In the genomic region with DNA sequence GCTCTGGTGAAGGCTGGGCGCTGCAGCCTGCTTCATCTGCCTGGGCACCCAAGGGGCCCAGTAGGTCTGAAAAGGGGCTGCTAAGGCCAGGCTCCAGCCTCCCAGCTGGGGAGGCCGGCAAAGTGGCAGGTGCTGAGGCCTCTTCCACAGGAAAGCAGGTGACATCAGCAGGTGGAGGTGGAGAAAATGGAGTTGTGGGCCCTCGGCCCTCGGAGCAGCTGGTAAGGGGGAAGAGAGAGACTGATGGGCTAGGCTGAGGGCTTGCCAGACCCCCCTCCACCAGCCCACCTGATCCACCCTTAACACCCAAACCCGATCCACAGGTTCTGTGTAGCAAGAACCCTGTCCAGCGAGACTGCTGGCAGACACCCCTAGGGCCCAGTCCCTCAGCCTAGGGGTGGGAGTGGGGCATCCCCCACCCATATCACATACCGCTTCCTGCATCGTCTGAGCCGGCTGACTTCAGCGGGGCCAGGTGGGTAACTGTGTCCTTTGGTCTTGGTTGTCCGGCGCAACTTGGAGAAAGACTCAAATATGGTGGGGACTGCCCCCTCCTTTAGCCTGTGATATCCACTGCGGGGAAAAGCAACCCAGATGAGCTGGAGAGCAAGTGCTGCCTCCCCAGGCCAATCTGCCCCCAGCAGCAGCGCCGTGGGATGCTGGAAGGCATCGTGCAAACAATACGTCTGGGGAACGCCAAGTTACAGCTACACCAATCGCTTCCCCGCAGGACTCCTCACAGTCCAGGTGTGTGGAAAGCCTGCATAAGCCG, we compare ENCODE assay signal across 8 cellular contexts. TPM values are rescaled to one million over a fixed set of nuclear protein-coding genes. Genes with fewer than 3 reads are reported as not detected.
DNase-seq lines count a peak whose midpoint lies in the region; ATAC-seq and TF ChIP-seq lines count a peak whose summit lies in the region.

No MANE protein-coding gene starts in this region.

- no peaks in the 10 kb centered on the region for H3K9me3 ChIP-seq in HCT116 (ENCODE audit: control insufficient read depth in 1 of 2, insufficient read depth in 1 of 2, low read depth in 1 of 2, low read length in 2 of 2)
- no peaks in the 10 kb centered on the region for H3K9me3 ChIP-seq in T-helper 17 cell (ENCODE audit: control insufficient read depth, low read length, poor library complexity, severe bottlenecking)
- H3K9me3 ChIP-seq in smooth muscle cell (replicated peaks; ENCODE audit: low read depth) = no peaks in the 10 kb centered on the region

- peak overlapping the region; percentile 97 for H3K27ac Mint-ChIP-seq in T-helper 17 cell

- TF ChIP-seq POLR2A in HCT116 (IDR thresholded peaks at IDR 0.05; ENCODE audit: borderline replicate concordance, extremely low read depth, insufficient read depth, insufficient read length) = no peak

- CTCF ChIA-PET in HCT116 (lab: Charles Lee) = interaction anchor here (1.2 kb wide), 1 partner anchor 115 kb away, joined by 3 read pairs; no protein-coding TSS in a partner anchor

- H3K36me3 Mint-ChIP-seq in T-helper 17 cell (ENCODE audit: low read depth) = no peaks in the 10 kb centered on the region

- peaks cover 38% of the 10 kb centered on the region for H3K79me2 ChIP-seq in HCT116 (ENCODE audit: insufficient read depth, low read length)
- peaks cover 9% of the 10 kb centered on the region for H3K79me2 ChIP-seq in smooth muscle cell (ENCODE audit: low read depth)

- no peaks in the 10 kb centered on the region for H3K9me2 ChIP-seq in HCT116 (ENCODE audit: insufficient read depth)

- POLR2A ChIA-PET in HCT116 (lab: Charles Lee) = no interaction called here

- H3K27me3 ChIP-seq in HCT116 (ENCODE audit: insufficient read depth, low read length) (no peaks in the 10 kb centered on the region), smooth muscle cell (ENCODE audit: low read depth) (no peaks in the 10 kb centered on the region)

- H3K4me2 ChIP-seq in HCT116 (ENCODE audit: low read length) = peak overlapping the region; percentile 86
- peak overlapping the region; percentile 97 for H3K4me2 ChIP-seq in smooth muscle cell

- H3K27ac ChIP-seq in HCT116 (ENCODE audit: low read depth, low read length) = peak overlapping the region; percentile 97
- peak overlapping the region; percentile 98 for H3K27ac ChIP-seq in smooth muscle cell (ENCODE audit: low read depth)

- RAD21 ChIA-PET in HCT116 (lab: Charles Lee; ENCODE audit: low non-redundant PET in 1 of 2, low total read pairs in 2 of 2, uncharacterized antibody in 2 of 2, unreplicated experiment in 2 of 2) = interaction anchor here in 1 of 2 experiments (0.6 kb wide), 1 partner anchor 13 kb away, joined by 3 read pairs; no protein-coding TSS in a partner anchor

- ATAC-seq in HCT116 (no peak), T-helper 17 cell (no peak), HG02973 (IDR thresholded peaks at IDR 0.05; ENCODE audit: unreplicated experiment) (no peak)

- TF ChIP-seq CTCF in HCT116 (IDR thresholded peaks at IDR 0.05 in 2 of 3, conservative IDR thresholded peaks at IDR 0.05 in 1 of 3; ENCODE audit: borderline replicate concordance in 1 of 3, insufficient read depth in 1 of 3, low read depth in 2 of 3, low read length in 2 of 3) (no peak), fibroblast of the aortic adventitia (IDR thresholded peaks at IDR 0.05; ENCODE audit: insufficient read depth, low read length) (no peak), smooth muscle cell (IDR thresholded peaks at IDR 0.05; ENCODE audit: borderline replicate concordance, insufficient read depth, poor library complexity, severe bottlenecking) (no peak)

- H3K4me1 ChIP-seq in HCT116 (ENCODE audit: control insufficient read depth in 1 of 2, insufficient read depth in 2 of 2, low read length in 2 of 2) (peaks cover 17 to 28% of the 10 kb centered on the region in 2 experiments), smooth muscle cell (ENCODE audit: low read depth) (peaks cover 13% of the 10 kb centered on the region)

- no TSS peak for BruUV-seq in HCT116 (replicated peaks; lab: Mats Ljungman, UMichigan)

- DNase-seq in HCT116 (ENCODE audit: low read depth, low spot score) (no peak), T-helper 17 cell (no peak), fibroblast of the aortic adventitia (ENCODE audit: low read depth) (peak; percentile 21), smooth muscle cell (lab: John Stamatoyannopoulos, UW; ENCODE audit: unreplicated experiment) (no peak), anterior cingulate cortex (lab: John Stamatoyannopoulos, UW) (no peak), pons (ENCODE audit: low spot score) (no peak), NCI-H510A treated with DMSO at 0.1 percent for 48 hours (lab: John Stamatoyannopoulos, UW) (no peak)

- intact Hi-C loops in HCT116 (cut with micrococcal nuclease) = no loop called here

- H3K36me3 ChIP-seq in HCT116 (ENCODE audit: control insufficient read depth in 1 of 2, insufficient read depth in 2 of 2, low read length in 2 of 2) (peaks cover 3 to 11% of the 10 kb centered on the region in 2 experiments; a peak in 3 of 4 replicates), smooth muscle cell (ENCODE audit: low read depth) (no peaks in the 10 kb centered on the region)

- no peaks in the 10 kb centered on the region for H4K20me1 ChIP-seq in HCT116 (ENCODE audit: insufficient read depth)
- H4K20me1 ChIP-seq in smooth muscle cell (ENCODE audit: low read depth) = no peaks in the 10 kb centered on the region

- H2AFZ ChIP-seq in HCT116 (ENCODE audit: low read depth, low read length, poor library complexity, severe bottlenecking) = no peak overlapping the region
- H2AFZ ChIP-seq in smooth muscle cell (ENCODE audit: low read depth) = no peak overlapping the region

- peaks cover 6% of the 10 kb centered on the region for H3F3A ChIP-seq in smooth muscle cell (ENCODE audit: low read depth)

- H3K9ac ChIP-seq in HCT116 (ENCODE audit: low read length) (peak overlapping the region; percentile 95), smooth muscle cell (ENCODE audit: low read depth) (peak overlapping the region; percentile 97)

- 83% methylated on average over 20 of the region's 21 CpGs for WGBS in smooth muscle cell (ENCODE audit: low lambda C conversion rate)

- peak overlapping the region; percentile 81 to 87 for H3K4me3 ChIP-seq in HCT116 (replicated peaks in 1 of 2; ENCODE audit: low read depth in 1 of 2, low read length in 2 of 2)
- H3K4me3 ChIP-seq in fibroblast of the aortic adventitia (ENCODE audit: low read depth, low read length) = peak overlapping the region; percentile 84
- peak overlapping the region; percentile 88 for H3K4me3 ChIP-seq in smooth muscle cell

- no peak for TF ChIP-seq RAD21 in HCT116 (IDR thresholded peaks at IDR 0.05; ENCODE audit: low read depth)

- H3K4me3 Mint-ChIP-seq in T-helper 17 cell = peak overlapping the region; percentile 93

- H3K4me1 Mint-ChIP-seq in T-helper 17 cell = peaks cover 24% of the 10 kb centered on the region

- no peaks in the 10 kb centered on the region for H3K27me3 Mint-ChIP-seq in T-helper 17 cell

TF ChIP-seq in HCT116, 20 proteins besides CTCF, POLR2A, EP300 and RAD21 (continues in another document):
- TF ChIP-seq, protein P1, sequence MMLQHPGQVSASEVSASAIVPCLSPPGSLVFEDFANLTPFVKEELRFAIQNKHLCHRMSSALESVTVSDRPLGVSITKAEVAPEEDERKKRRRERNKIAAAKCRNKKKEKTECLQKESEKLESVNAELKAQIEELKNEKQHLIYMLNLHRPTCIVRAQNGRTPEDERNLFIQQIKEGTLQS (IDR thresholded peaks at IDR 0.05) = no peak
- TF ChIP-seq ELF1 (IDR thresholded peaks at IDR 0.05; ENCODE audit: borderline replicate concordance, low read depth) (no peak), EGR1 (IDR thresholded peaks at IDR 0.05; ENCODE audit: low read depth) (no peak)
- TF ChIP-seq, protein P2, sequence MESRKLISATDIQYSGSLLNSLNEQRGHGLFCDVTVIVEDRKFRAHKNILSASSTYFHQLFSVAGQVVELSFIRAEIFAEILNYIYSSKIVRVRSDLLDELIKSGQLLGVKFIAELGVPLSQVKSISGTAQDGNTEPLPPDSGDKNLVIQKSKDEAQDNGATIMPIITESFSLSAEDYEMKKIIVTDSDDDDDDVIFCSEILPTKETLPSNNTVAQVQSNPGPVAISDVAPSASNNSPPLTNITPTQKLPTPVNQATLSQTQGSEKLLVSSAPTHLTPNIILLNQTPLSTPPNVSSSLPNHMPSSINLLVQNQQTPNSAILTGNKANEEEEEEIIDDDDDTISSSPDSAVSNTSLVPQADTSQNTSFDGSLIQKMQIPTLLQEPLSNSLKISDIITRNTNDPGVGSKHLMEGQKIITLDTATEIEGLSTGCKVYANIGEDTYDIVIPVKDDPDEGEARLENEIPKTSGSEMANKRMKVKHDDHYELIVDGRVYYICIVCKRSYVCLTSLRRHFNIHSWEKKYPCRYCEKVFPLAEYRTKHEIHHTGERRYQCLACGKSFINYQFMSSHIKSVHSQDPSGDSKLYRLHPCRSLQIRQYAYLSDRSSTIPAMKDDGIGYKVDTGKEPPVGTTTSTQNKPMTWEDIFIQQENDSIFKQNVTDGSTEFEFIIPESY (IDR thresholded peaks at IDR 0.05; ENCODE audit: extremely low read depth, insufficient replicate concordance, low read length) = no peak

RNA-seq across cellular contexts. Expression of a gene that starts 1.5 kb away (rescaled TPM):
- 27.7 TPM for total RNA-seq in HCT116 (2021; ENCODE audit: unreplicated experiment)
- polyA plus RNA-seq in HCT116 (2012) = 21.6 and 25.5 TPM in 2 replicates
- total RNA-seq in T-helper 17 cell = 10 to 100 TPM; 41.5 to 55.6 TPM
- total RNA-seq in fibroblast of the aortic adventitia (ENCODE audit: low replicate concordance) = 20.0 and 21.8 TPM in 2 replicates
- total RNA-seq in smooth muscle cell = 16.6 and 28.0 TPM in 2 replicates
- 26.8 and 38.6 TPM in 2 replicates for polyA plus RNA-seq in smooth muscle cell

RNA-seq across cellular contexts. Expression of a gene that starts 14.6 kb away (rescaled TPM):
- total RNA-seq in HCT116 (2021; ENCODE audit: unreplicated experiment) (0.20 TPM), T-helper 17 cell (1 to 10 TPM in 1 of 2 donors, under 1 TPM in 1; 0.39 to 1.0 TPM), fibroblast of the aortic adventitia (ENCODE audit: low replicate concordance) (0.63 and 5.9 TPM in 2 replicates), smooth muscle cell (0.13 and 0.45 TPM in 2 replicates)
- polyA plus RNA-seq in HCT116 (2012) = 0.04 and 0.07 TPM in 2 replicates
- polyA plus RNA-seq in smooth muscle cell = 0.89 and 1.2 TPM in 2 replicates

RNA-seq across cellular contexts. Expression of a gene that starts 18.3 kb away (rescaled TPM):
- total RNA-seq in HCT116 (2021; ENCODE audit: unreplicated experiment) (56.5 TPM), T-helper 17 cell (10 to 100 TPM; 49.4 to 59.3 TPM), fibroblast of the aortic adventitia (ENCODE audit: low replicate concordance) (27.2 and 53.5 TPM in 2 replicates), smooth muscle cell (28.1 and 34.2 TPM in 2 replicates)
- polyA plus RNA-seq in HCT116 (2012) = 23.9 and 24.7 TPM in 2 replicates
- polyA plus RNA-seq in smooth muscle cell = 43.9 and 49.7 TPM in 2 replicates

RNA-seq across cellular contexts. Expression of a gene that starts 32.0 kb away (rescaled TPM):
- total RNA-seq in HCT116 (2021; ENCODE audit: unreplicated experiment) (not detected), T-helper 17 cell (under 1 TPM; 0.13 to 0.15 TPM), fibroblast of the aortic adventitia (ENCODE audit: low replicate concordance) (0.09 TPM in 1 of 2 replicates, not detected in the other), smooth muscle cell (0.09 and 1.5 TPM in 2 replicates)
- polyA plus RNA-seq in HCT116 (2012) = not detected in 2 replicates
- polyA plus RNA-seq in smooth muscle cell = 0.30 and 1.7 TPM in 2 replicates

RNA-seq across cellular contexts. Expression of a gene that starts 33.3 kb away (rescaled TPM):
- total RNA-seq in HCT116 (2021; ENCODE audit: unreplicated experiment) (9.7 TPM), T-helper 17 cell (1 to 10 TPM in 1 of 2 donors, under 1 TPM in 1; 0.34 to 1.2 TPM), fibroblast of the aortic adventitia (ENCODE audit: low replicate concordance) (0.45 and 1.7 TPM in 2 replicates), smooth muscle cell (0.85 and 0.94 TPM in 2 replicates)
- 5.6 and 5.8 TPM in 2 replicates for polyA plus RNA-seq in HCT116 (2012)
- 0.13 TPM in 1 of 2 replicates, not detected in the other for polyA plus RNA-seq in smooth muscle cell
